In the genomic region with DNA sequence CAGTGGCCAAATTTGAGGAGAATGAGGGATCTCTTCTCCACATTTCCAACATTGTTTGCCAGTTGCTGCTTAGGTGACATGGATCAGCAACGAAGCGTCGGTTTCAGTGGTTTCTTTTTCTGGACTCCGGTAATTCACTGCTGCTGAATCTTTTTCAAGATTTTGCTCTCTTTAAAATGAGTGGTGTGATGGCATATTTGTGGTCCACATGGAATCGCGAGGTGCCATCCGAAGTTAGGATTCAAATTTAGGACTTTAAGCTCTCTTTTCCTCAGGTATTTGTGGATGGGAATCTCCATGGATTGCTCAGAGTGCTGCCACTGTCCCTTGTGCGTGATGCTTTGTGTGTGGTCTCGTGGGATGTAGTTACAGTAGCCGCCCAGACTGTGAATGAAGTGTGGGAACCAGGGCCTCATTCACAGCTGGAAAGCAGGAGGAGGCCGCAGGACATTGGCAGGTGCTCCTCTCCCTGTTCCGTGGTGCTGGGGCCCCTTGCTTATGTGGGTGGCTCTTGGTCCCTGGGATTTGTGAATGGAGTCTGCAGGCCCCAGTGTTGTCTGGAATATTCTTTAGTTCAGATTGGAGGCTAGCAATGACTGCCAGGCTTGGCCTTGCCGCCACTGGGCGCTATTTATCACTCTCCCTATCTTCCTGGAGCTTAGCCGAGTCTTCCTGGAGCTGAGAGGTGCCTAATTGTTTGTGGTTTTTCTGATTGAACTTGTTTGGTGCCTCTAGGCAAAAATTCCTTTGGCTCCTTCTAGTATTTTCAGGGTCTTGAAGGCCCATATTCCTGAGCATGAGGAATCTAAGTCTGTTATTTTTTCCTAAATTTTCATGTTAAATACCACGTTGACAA, we compare ENCODE assay signal across 1 cellular context.
TF ChIP-seq lines count a peak whose summit lies in the region.

No MANE protein-coding gene starts in this region.

TF ChIP-seq in HCT116, 20 proteins besides CTCF, POLR2A, EP300 and RAD21:
- TF ChIP-seq JUND (IDR thresholded peaks at IDR 0.05) = no peak
- TF ChIP-seq ELF1 (IDR thresholded peaks at IDR 0.05; ENCODE audit: borderline replicate concordance, low read depth) = no peak
